ENCODE assay signal across 1 cellular context in genomic region chr16:67248401-67249177, GRCh38.
TF ChIP-seq lines count a peak whose summit lies in the region.

SLC9A5 (plus strand) TSS chr16:67248979; CDS start chr16:67249015, 36 bp downstream.

TF ChIP-seq in H1, 55 proteins besides CTCF, POLR2A, EP300 and RAD21 (continued from another document):
- no peak for TF ChIP-seq SAP30 (IDR thresholded peaks at IDR 0.05; ENCODE audit: insufficient read depth, insufficient replicate concordance, low read length)
- peak; percentile 43; the same call in 1 of the 2 replicates for TF ChIP-seq USF2 (IDR thresholded peaks at IDR 0.05; ENCODE audit: low read length)
- no peak for TF ChIP-seq GABPA (IDR thresholded peaks at IDR 0.05; ENCODE audit: borderline replicate concordance, insufficient read depth, low read length)
- TF ChIP-seq TAF1 (IDR thresholded peaks at IDR 0.05; ENCODE audit: low read depth, low read length): 0 out of 2 replicates have a peak, but pooled peaks have one; percentile 38
- no peak for TF ChIP-seq SIX5 (IDR thresholded peaks at IDR 0.05; ENCODE audit: low read depth, low read length)
- TF ChIP-seq GTF2F1 (IDR thresholded peaks at IDR 0.05; ENCODE audit: borderline replicate concordance, low read depth, low read length): no peak
- TF ChIP-seq BCL11A (IDR thresholded peaks at IDR 0.05; ENCODE audit: low read depth in 2 of 2, low read length in 2 of 2): no peak
- peak; percentile 63 for TF ChIP-seq MAX (IDR thresholded peaks at IDR 0.05)
- TF ChIP-seq ATF3 (IDR thresholded peaks at IDR 0.05; ENCODE audit: insufficient read depth, low read depth, low read length): 0 out of 2 replicates have a peak, but pooled peaks have one; percentile 14
- peak; percentile 58; the same call in 1 of the 2 replicates for TF ChIP-seq EGR1 (IDR thresholded peaks at IDR 0.05; ENCODE audit: borderline replicate concordance, low read depth, low read length)
- peak; percentile 63 for TF ChIP-seq NRF1 (IDR thresholded peaks at IDR 0.05; ENCODE audit: low read depth, low read length)
- no peak for TF ChIP-seq HDAC2 (IDR thresholded peaks at IDR 0.05; ENCODE audit: borderline replicate concordance in 1 of 2, low read depth in 2 of 2, low read length in 2 of 2)
- no peak for TF ChIP-seq RBBP5 (IDR thresholded peaks at IDR 0.05; ENCODE audit: borderline replicate concordance, low read depth, low read length)
- TF ChIP-seq POLR2AphosphoS5 (IDR thresholded peaks at IDR 0.05; ENCODE audit: low read depth, low read length): no peak
- peak; percentile 61 for TF ChIP-seq CREB1 (IDR thresholded peaks at IDR 0.05)
- no peak for TF ChIP-seq ATF2 (IDR thresholded peaks at IDR 0.05; ENCODE audit: low read length)
- peak in 1 of 2 experiments; percentile 14; a peak in 1 of 4 replicates for TF ChIP-seq SIN3A (conservative IDR thresholded peaks at IDR 0.05 in 1 of 2, IDR thresholded peaks at IDR 0.05 in 1 of 2; ENCODE audit: low read depth in 1 of 2, low read length in 2 of 2)
- TF ChIP-seq ASH2L (IDR thresholded peaks at IDR 0.05; ENCODE audit: low read length): peak; percentile 54
- no peak for TF ChIP-seq RXRA (IDR thresholded peaks at IDR 0.05; ENCODE audit: insufficient read depth, low read depth, low read length)
- no peak for TF ChIP-seq JUND (IDR thresholded peaks at IDR 0.05; ENCODE audit: low read length)
- TF ChIP-seq POU5F1 (IDR thresholded peaks at IDR 0.05; ENCODE audit: low read depth, low read length): no peak
- TF ChIP-seq KDM4A (IDR thresholded peaks at IDR 0.05; ENCODE audit: low read depth, low read length, severe bottlenecking): peak; percentile 62
- TF ChIP-seq BACH1 (IDR thresholded peaks at IDR 0.05; ENCODE audit: low read length): no peak
- no peak for TF ChIP-seq SIRT6 (IDR thresholded peaks at IDR 0.05; ENCODE audit: low read length)
